20 cellular contexts compared by ENCODE assay signal in the genomic region with DNA sequence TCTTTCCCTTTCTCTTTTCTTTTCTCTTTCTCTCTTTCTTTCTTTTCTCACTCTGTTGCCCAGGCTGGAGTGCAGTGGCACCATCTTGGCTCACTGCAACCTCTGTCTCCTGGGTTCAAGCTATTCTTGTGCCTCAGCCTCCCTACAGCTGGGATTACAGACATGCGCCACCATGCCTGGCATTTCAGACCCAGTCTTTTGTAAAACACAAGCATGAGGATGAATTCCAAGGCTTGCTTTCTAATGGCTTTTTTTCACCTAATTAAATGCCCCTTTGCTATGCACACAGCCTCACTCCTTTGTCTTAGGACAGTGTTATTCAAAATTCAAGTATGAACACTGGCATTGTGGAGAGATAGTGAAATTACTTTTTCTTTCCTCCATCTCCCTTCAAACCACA. TPM values are rescaled to one million over a fixed set of nuclear protein-coding genes. Genes with fewer than 3 reads are reported as not detected.
A peak's percentile ranks its signal among the peaks of the same experiment; 100 is the strongest.
DNase-seq lines count a peak whose midpoint lies in the region; ATAC-seq, FAIRE-seq and TF ChIP-seq lines count a peak whose summit lies in the region.
"Had no signal": no experiment of that assay in that cellular context is flagged by ENCODE, and none has a peak within 500 bp of the region (broad histone marks: within the 10 kb centered on the region; RNA-seq: fewer than 3 reads in every experiment).

No MANE protein-coding gene starts in this region.

- no peak overlapping the region for H2AK9ac ChIP-seq in IMR-90 (replicated peaks; ENCODE audit: low read depth, low read length, poor library complexity)

- H2BK15ac ChIP-seq in IMR-90 (ENCODE audit: low read depth, low read length) (no peak overlapping the region), H1 (ENCODE audit: low read length) (no peak overlapping the region)

- H3K23ac ChIP-seq in IMR-90 (ENCODE audit: low read depth, low read length) = no peak overlapping the region
- H3K23ac ChIP-seq in H1 (ENCODE audit: insufficient read length) = no peak overlapping the region

- H4K20me1 ChIP-seq in IMR-90 (ENCODE audit: insufficient read depth, low read length) = no peaks in the 10 kb centered on the region
- H4K20me1 ChIP-seq in H1 (replicated peaks in 1 of 2; ENCODE audit: control insufficient read depth in 1 of 2, insufficient read depth in 2 of 2, low read length in 2 of 2) = no peaks in the 10 kb centered on the region

- H3K36me3 ChIP-seq in IMR-90 (ENCODE audit: control insufficient read depth, insufficient read depth, low read length) (no peaks in the 10 kb centered on the region), H1 (ENCODE audit: control insufficient read depth in 2 of 4, insufficient read depth in 4 of 4, low read length in 3 of 4) (no peaks in the 10 kb centered on the region)

- H2AFZ ChIP-seq in IMR-90 (replicated peaks; ENCODE audit: low read length, poor library complexity) (no peak overlapping the region), H1 (ENCODE audit: low read length) (0 out of 2 replicates have a peak overlapping the region, but pooled peaks have one; percentile 18)

- H3K4ac ChIP-seq in IMR-90 (ENCODE audit: low read depth, low read length) (no peak overlapping the region), H1 (replicated peaks; ENCODE audit: insufficient read length, low read depth, low read length) (no peak overlapping the region)

- POLR2A ChIA-PET in IMR-90 (lab: Charles Lee; ENCODE audit: unreplicated experiment) (no interaction called here), H1 (lab: Charles Lee; ENCODE audit: partially characterized antibody) (interaction anchor here (1.9 to 15.4 kb wide), 3 partner anchors 11 to 109 kb away, joined by 5 to 233 read pairs (median 55); a partner anchor contains a TSS)

- WGBS in IMR-90 (ENCODE audit: extremely low coverage in 2 of 2, insufficient read length in 1 of 2), 2 experiments = no CpG with 5 or more reads among the region's 1 CpG
- 57% methylated on average over 1 of the region's 1 CpG; no CpG with 5 or more reads in 1 of the 2 experiments for WGBS in H1 (ENCODE audit: extremely low coverage in 1 of 2, insufficient coverage in 1 of 2, insufficient read length in 1 of 2, insufficient replicate concordance in 2 of 2, low coverage in 1 of 2, low lambda C conversion rate in 2 of 2, missing lambda C conversion rate in 1 of 2), 2 experiments

- TF ChIP-seq RAD21 in IMR-90 (IDR thresholded peaks at IDR 0.05; ENCODE audit: low read length) = no peak
- no peak for TF ChIP-seq RAD21 in H1 (IDR thresholded peaks at IDR 0.05 in 1 of 2, conservative IDR thresholded peaks at IDR 0.05 in 1 of 2; ENCODE audit: low read depth in 2 of 2, low read length in 2 of 2)

- no peak overlapping the region for H3K4me2 ChIP-seq in IMR-90 (ENCODE audit: low read depth, low read length)
- no peak overlapping the region for H3K4me2 ChIP-seq in H1 (ENCODE audit: insufficient read depth in 1 of 2, low read depth in 2 of 2, low read length in 2 of 2)

- peaks cover 25 to 58% of the 10 kb centered on the region in 2 experiments for H3K79me1 ChIP-seq in IMR-90 (ENCODE audit: low read depth in 1 of 2, low read length in 2 of 2)
- no peaks in the 10 kb centered on the region for H3K79me1 ChIP-seq in H1 (ENCODE audit: low read depth, low read length)

- ATAC-seq in Right ventricle myocardium superior (ENCODE audit: poor library complexity) (no peak), left cardiac atrium (no peak), IMR-90 (ENCODE audit: low read depth) (no peak), HG02623 (IDR thresholded peaks at IDR 0.05; ENCODE audit: unreplicated experiment) (no peak)
- ATAC-seq: HCT116, Right ventricle myocardium inferior had no signal

- H3K23me2 ChIP-seq in H1 (ENCODE audit: low read depth, low read length) = peaks cover 5% of the 10 kb centered on the region; the same call in 1 of the 2 replicates

- H3K9me3 ChIP-seq in IMR-90 (ENCODE audit: control insufficient read depth, insufficient read depth, low read length) = no peaks in the 10 kb centered on the region
- H3K9me3 ChIP-seq in H1 (ENCODE audit: insufficient read depth in 2 of 2, low read depth in 1 of 2, low read length in 1 of 2) = peaks cover 0 to 3% of the 10 kb centered on the region in 2 experiments; a peak in 1 of 4 replicates

- H3K4me1 ChIP-seq in IMR-90 (ENCODE audit: control insufficient read depth, insufficient read depth, low read length) (peaks cover 10% of the 10 kb centered on the region), H1 (replicated peaks in 1 of 4; ENCODE audit: control insufficient read depth in 3 of 4, insufficient read depth in 4 of 4, low read length in 3 of 4) (peaks cover 9 to 19% (median 16%) of the 10 kb centered on the region in 4 experiments; a peak in 6 of 7 replicates)

- H2AK5ac ChIP-seq in IMR-90 (ENCODE audit: low read depth, low read length) (0 out of 2 replicates have a peak overlapping the region, but pooled peaks have one; percentile 35), H1 (ENCODE audit: low read depth, low read length) (no peak overlapping the region)

- H3K4me3 ChIP-seq in IMR-90 (ENCODE audit: insufficient read depth, low read depth, low read length) (no peak overlapping the region), H1 (ENCODE audit: extremely low read depth in 1 of 4, insufficient read depth in 2 of 4, low read depth in 3 of 4, low read length in 4 of 4) (no peak overlapping the region)

- BruUV-seq in IMR-90 (replicated peaks; lab: Mats Ljungman, UMichigan) = no TSS peak

- intact Hi-C loops in Right ventricle myocardium superior (cut with DNase I) (no loop called here), left cardiac atrium (cut with DNase I) (loop anchor here in 1 of 2 donors (10.0 kb wide), 1 partner anchor 276 kb away; no protein-coding TSS in a partner anchor), IMR-90 (cut with micrococcal nuclease) (no loop called here)

- H3K9ac ChIP-seq in IMR-90 (ENCODE audit: low read depth, low read length) (no peak overlapping the region), H1 (replicated peaks in 1 of 4; ENCODE audit: extremely low read depth in 1 of 4, low read depth in 3 of 4, low read length in 3 of 4) (no peak overlapping the region)

- TF ChIP-seq EP300 in H1 (IDR thresholded peaks at IDR 0.05; ENCODE audit: borderline replicate concordance in 1 of 2, low read depth in 2 of 2, low read length in 2 of 2) = no peak

- H3K56ac ChIP-seq in IMR-90 (ENCODE audit: extremely low read depth, insufficient read depth, low read length) (no peak overlapping the region), H1 (replicated peaks; ENCODE audit: insufficient read length, low read depth, low read length) (no peak overlapping the region)

- dilution Hi-C loops in IMR-90 (cut with HindIII; ENCODE audit: low sequenced_read_pairs, unreplicated experiment) = no loop called here

- no peak overlapping the region for H2BK12ac ChIP-seq in H1 (ENCODE audit: low read depth, low read length)

- H2BK20ac ChIP-seq in IMR-90 (ENCODE audit: low read depth, low read length) (no peak overlapping the region), H1 (ENCODE audit: low read length) (no peak overlapping the region)

- H3K9me1 ChIP-seq in IMR-90 (ENCODE audit: insufficient read depth, low read length) = peaks cover 10% of the 10 kb centered on the region

- H4K5ac ChIP-seq in IMR-90 (ENCODE audit: low read depth, low read length) (no peak overlapping the region), H1 (ENCODE audit: insufficient read length, low read depth, low read length) (no peak overlapping the region)

- H3K14ac ChIP-seq in IMR-90 (replicated peaks; ENCODE audit: low read depth, low read length) = no peak overlapping the region
- H3K14ac ChIP-seq in H1 (ENCODE audit: insufficient read length) = no peak overlapping the region

- no peak overlapping the region for H4K8ac ChIP-seq in IMR-90 (ENCODE audit: low read depth in 2 of 2, low read length in 2 of 2)
- H4K8ac ChIP-seq in H1 (ENCODE audit: extremely low read depth, insufficient read depth, low read length) = no peak overlapping the region

- H3K27me3 ChIP-seq in IMR-90 (ENCODE audit: control insufficient read depth, insufficient read depth, low read length) (no peaks in the 10 kb centered on the region), H1 (replicated peaks in 1 of 4; ENCODE audit: control insufficient read depth in 3 of 4, extremely low read depth in 1 of 4, insufficient read depth in 3 of 4, low read length in 3 of 4) (no peaks in the 10 kb centered on the region)

- TF ChIP-seq POLR2A in IMR-90 (IDR thresholded peaks at IDR 0.05; ENCODE audit: low read depth, low read length) (no peak), H1 (IDR thresholded peaks at IDR 0.05; ENCODE audit: control extremely low read depth in 1 of 2, low read depth in 2 of 2, low read length in 2 of 2) (no peak)

- H3K18ac ChIP-seq in IMR-90 (ENCODE audit: low read depth, low read length) (no peak overlapping the region), H1 (ENCODE audit: extremely low read depth, low read length) (no peak overlapping the region)

- no peak overlapping the region for H4K91ac ChIP-seq in IMR-90 (ENCODE audit: insufficient read depth, low read depth, low read length)
- peak overlapping the region; percentile 61 for H4K91ac ChIP-seq in H1 (replicated peaks; ENCODE audit: insufficient read length, low read length)

- CTCF ChIA-PET in IMR-90 (lab: Yijun Ruan, JAX) (no interaction called here), H1 (lab: Charles Lee; ENCODE audit: partially characterized antibody) (interaction anchor here (1.3 to 2.1 kb wide), 2 partner anchors 128 to 298 kb away, joined by 4 to 5 read pairs; no protein-coding TSS in a partner anchor)

- TF ChIP-seq CTCF in IMR-90 (conservative IDR thresholded peaks at IDR 0.05; ENCODE audit: low read depth, low read length) = no peak
- no peak for TF ChIP-seq CTCF in H1 (IDR thresholded peaks at IDR 0.05; ENCODE audit: control extremely low read depth in 1 of 3, insufficient read depth in 1 of 3, low read depth in 1 of 3, low read length in 3 of 3)

- DNase-seq in Right ventricle myocardium superior (peak; percentile 16), left cardiac atrium (no peak), IMR-90 (no peak), H1 (ENCODE audit: low read depth in 1 of 2, low spot score in 2 of 2) (no peak), HuH-7.5 (ENCODE audit: low spot score) (no peak), hippocampal formation (lab: John Stamatoyannopoulos, UW) (no peak)
- DNase-seq: CD4-positive, CD25-positive, alpha-beta regulatory T cell; EL; KBM-7; MM.1S; NCI-H1048; NCI-H1417 treated with DMSO at 0.1 percent for 48 hours; NCI-H187 treated with DMSO at 0.1 percent for 48 hours; NCI-H2107; NCI-H446 treated with DMSO at 0.1 percent for 48 hours; NCI-H526 treated with DMSO at 0.1 percent for 48 hours; OCI-M1 had no signal

- H2BK120ac ChIP-seq in IMR-90 (ENCODE audit: low read depth, low read length) (no peak overlapping the region), H1 (replicated peaks; ENCODE audit: low read depth, low read length) (no peak overlapping the region)

- H3K27ac ChIP-seq in IMR-90 (ENCODE audit: insufficient read depth, low read length) (no peak overlapping the region), H1 (ENCODE audit: low read depth, low read length) (no peak overlapping the region)

- no peaks in the 10 kb centered on the region for H3K79me2 ChIP-seq in H1 (ENCODE audit: control insufficient read depth in 1 of 2, insufficient read depth in 2 of 2, low read length in 2 of 2)

- H2BK5ac ChIP-seq in IMR-90 (ENCODE audit: low read depth, low read length, poor library complexity, severe bottlenecking) (no peak overlapping the region), H1 (ENCODE audit: low read depth, low read length) (no peak overlapping the region)

- in situ Hi-C loops in IMR-90 (cut with MboI; ENCODE audit: low sequenced_read_pairs) = loop anchor here (10.0 kb wide), 1 partner anchor 176 kb away; no protein-coding TSS in a partner anchor

- FAIRE-seq in H1 (lab: Jason Lieb, UNC) = no peak

RNA-seq across cellular contexts. Expression of a gene that starts 6.0 kb away (rescaled TPM):
- 144 TPM for total RNA-seq in Right ventricle myocardium superior
- 100 to 1,000 TPM; 122 to 202 TPM for total RNA-seq in left cardiac atrium
- total RNA-seq in IMR-90 (2012; rRNA removed) = 881 and 1,389 TPM in 2 replicates
- polyA plus RNA-seq in IMR-90 (2012; rRNA removed) = 213 and 313 TPM in 2 replicates
- polyA plus RNA-seq in IMR-90 (2012; cell fraction: cytosol; rRNA removed) = 33.9 and 129 TPM in 2 replicates
- 118 and 947 TPM in 2 replicates for polyA plus RNA-seq in IMR-90 (2012; cell fraction: nucleus; rRNA removed; ENCODE audit: low replicate concordance)
- 620 and 684 TPM in 2 replicates for total RNA-seq in H1 (2021; fragmentation: NEBNext Ultra II Directional; extraction: Animal tissue kit (Norgen Biotek cat#: 25700))
- polyA plus RNA-seq in H1 (2011; rRNA removed) = 163 and 245 TPM in 2 replicates
- polyA plus RNA-seq in H1 (2011; cell fraction: cytosol; rRNA removed) = 172 TPM
- 187 TPM for polyA plus RNA-seq in H1 (2011; cell fraction: nucleus; rRNA removed)
- polyA plus RNA-seq in H1 (2012, experiment 1 of 2) = 133 to 299 TPM (median 236 TPM) in 4 replicates
- polyA plus RNA-seq in H1 (2012, experiment 2 of 2) = 17.4 TPM
- 830 TPM for polyA plus RNA-seq in H1 (2013, experiment 1 of 2)
- polyA plus RNA-seq in H1 (2013, experiment 2 of 2) = 877 TPM
- polyA minus RNA-seq in H1 (2011; rRNA and poly(A)+ RNA removed) = 313 and 345 TPM in 2 replicates
- polyA minus RNA-seq in H1 (2011; cell fraction: cytosol; rRNA and poly(A)+ RNA removed) = 195 TPM
- 474 TPM for polyA minus RNA-seq in H1 (2011; cell fraction: nucleus; rRNA and poly(A)+ RNA removed)
